In the genomic region with DNA sequence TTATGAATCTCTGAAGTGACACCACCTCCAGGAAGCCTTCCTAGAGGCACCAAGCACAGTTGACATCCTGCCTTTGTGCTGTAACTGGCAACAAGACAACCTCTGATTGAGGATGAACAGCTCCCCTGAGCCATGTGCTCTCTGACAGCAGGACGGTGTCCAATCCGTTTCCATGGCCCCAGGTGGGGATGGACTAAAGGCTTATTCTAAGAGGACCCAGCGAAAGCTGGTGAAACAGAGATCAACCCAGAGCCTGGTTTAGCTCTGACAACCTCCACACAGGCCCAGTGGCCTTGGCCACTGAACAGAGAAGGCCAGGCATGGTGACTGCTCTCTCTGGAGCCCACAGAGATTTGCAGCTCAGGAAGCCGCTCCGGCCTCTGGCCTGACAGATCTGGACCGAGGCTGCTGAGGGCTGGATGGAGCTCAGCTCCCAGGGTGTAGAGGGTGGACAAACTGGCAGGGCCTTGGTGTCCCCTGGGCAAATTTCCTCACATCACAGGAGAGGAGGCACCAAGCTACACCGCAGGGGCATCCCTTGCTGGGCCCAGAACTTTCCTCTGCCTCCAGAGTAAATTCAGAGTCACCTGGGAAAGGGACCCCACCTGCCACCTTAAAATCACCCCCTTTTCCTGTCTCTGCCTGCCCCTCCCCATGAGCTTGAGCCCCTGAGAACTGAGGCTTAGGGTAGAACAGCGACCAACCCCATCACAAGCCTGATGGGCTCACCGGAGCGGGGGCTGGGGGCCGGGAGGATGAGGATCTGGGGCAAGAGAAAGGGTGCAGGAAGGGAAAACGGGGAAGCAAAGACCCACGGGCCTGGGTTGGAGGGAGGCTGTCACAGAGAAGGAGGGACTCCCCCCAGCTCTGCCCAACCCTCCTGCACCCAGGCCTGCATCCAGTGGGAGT, we compare ENCODE assay signal across 19 cellular contexts. TPM values are rescaled to one million over a fixed set of nuclear protein-coding genes. Genes with fewer than 3 reads are reported as not detected.
A peak's percentile ranks its signal among the peaks of the same experiment; 100 is the strongest.
DNase-seq lines count a peak whose midpoint lies in the region; ATAC-seq and TF ChIP-seq lines count a peak whose summit lies in the region.
"Had no signal": no experiment of that assay in that cellular context is flagged by ENCODE, and none has a peak within 500 bp of the region (broad histone marks: within the 10 kb centered on the region; RNA-seq: fewer than 3 reads in every experiment).

No MANE protein-coding gene starts in this region.

- peaks cover 2% of the 10 kb centered on the region for H3K9me3 Mint-ChIP-seq in activated B cell treated with CpG ODN at 0.5 μM for 24 hours
- H3K9me3 Mint-ChIP-seq in natural killer cell, result no peaks in the 10 kb centered on the region

- H3K27me3 ChIP-seq in SK-N-SH (ENCODE audit: insufficient read depth) (no peaks in the 10 kb centered on the region), transverse colon (no peaks in the 10 kb centered on the region)

- no peak for TF ChIP-seq POLR2A in transverse colon (IDR thresholded peaks at IDR 0.05)

- H3F3A ChIP-seq in SK-N-SH (replicated peaks; ENCODE audit: insufficient read depth), result no peaks in the 10 kb centered on the region

- no peak for ATAC-seq in SK-N-SH treated with all-trans-retinoic acid at 6 μM for 48 hours
- ATAC-seq in activated B cell treated with CpG ODN at 0.5 μM for 24 hours (ENCODE audit: low read depth), result no peak
- ATAC-seq in left lobe of liver, result no peak
- ATAC-seq in natural killer cell, result no peak
- ATAC-seq: T-helper 17 cell had no signal

- no peaks in the 10 kb centered on the region for H3K36me3 Mint-ChIP-seq in activated B cell treated with CpG ODN at 0.5 μM for 24 hours (ENCODE audit: low read depth)
- no peaks in the 10 kb centered on the region for H3K36me3 Mint-ChIP-seq in natural killer cell
- H3K36me3 Mint-ChIP-seq: activated naive CD8-positive, alpha-beta T cell treated with anti-CD3 and anti-CD28 coated beads, Interleukin-2, amount 10 ng/mL, durations not matched to agents 7 days and 5 days; brain had no signal

- no peak overlapping the region for H3K27ac ChIP-seq in SK-N-SH (ENCODE audit: low read depth in 2 of 2, low read length in 1 of 2)
- no peak overlapping the region for H3K27ac ChIP-seq in transverse colon
- H3K27ac ChIP-seq: 22Rv1, SJCRH30 had no signal

- H3K27me3 Mint-ChIP-seq in activated B cell treated with CpG ODN at 0.5 μM for 24 hours (no peaks in the 10 kb centered on the region), natural killer cell (ENCODE audit: low read depth in 2 of 2) (peaks cover 3 to 31% of the 10 kb centered on the region in 2 donors)
- H3K27me3 Mint-ChIP-seq: activated naive CD8-positive, alpha-beta T cell treated with anti-CD3 and anti-CD28 coated beads, Interleukin-2, amount 10 ng/mL, durations not matched to agents 7 days and 5 days; T-helper 17 cell had no signal

- DNase-seq in SK-N-SH (peak; percentile 10), activated B cell treated with CpG ODN at 0.5 μM for 24 hours (peak; percentile 9), left lobe of liver (ENCODE audit: low spot score) (peak; percentile 35), transverse colon (peak; percentile 0), natural killer cell (no peak), NCI-H2081 treated with DMSO at 0.1 percent for 48 hours (lab: John Stamatoyannopoulos, UW) (no peak)
- DNase-seq in activated CD4-positive, alpha-beta T cell treated with anti-CD3 and anti-CD28 coated beads for 4 hours, result no peak
- DNase-seq: DND-41, GOT3, KBM-7, NCI-H1694, NCI-H748 treated with DMSO at 0.1 percent for 48 hours, nucleus accumbens, SJCRH30 had no signal

- WGBS in SK-N-SH (ENCODE audit: low lambda C conversion rate), result 45% methylated on average over 7 of the region's 13 CpGs
- 81% methylated on average over 13 of the region's 13 CpGs; no CpG with 5 or more reads in 1 of the 2 donors for WGBS in transverse colon (ENCODE audit: low coverage in 1 of 2), 2 donors

- H3K36me3 ChIP-seq in SK-N-SH (replicated peaks in 1 of 2; ENCODE audit: control insufficient read depth in 1 of 2, insufficient read depth in 2 of 2, low read length in 1 of 2) (no peaks in the 10 kb centered on the region), transverse colon (no peaks in the 10 kb centered on the region)
- H3K36me3 ChIP-seq: SJCRH30 had no signal

- POLR2A ChIA-PET in SK-N-SH (lab: Yijun Ruan, JAX), result no interaction called here
- POLR2A ChIA-PET in activated B cell treated with CpG ODN at 0.5 μM for 24 hours (lab: Charles Lee), result no interaction called here

- H3K4me1 Mint-ChIP-seq in activated B cell treated with CpG ODN at 0.5 μM for 24 hours, result no peaks in the 10 kb centered on the region
- no peaks in the 10 kb centered on the region for H3K4me1 Mint-ChIP-seq in natural killer cell
- H3K4me1 Mint-ChIP-seq: T-helper 17 cell had no signal

- H3K9ac ChIP-seq in SK-N-SH, result no peak overlapping the region

- TF ChIP-seq CTCF in SK-N-SH (IDR thresholded peaks at IDR 0.05), result no peak
- no peak for TF ChIP-seq CTCF in activated B cell treated with CpG ODN at 0.5 μM for 24 hours (IDR thresholded peaks at IDR 0.05)
- no peak for TF ChIP-seq CTCF in transverse colon (IDR thresholded peaks at IDR 0.05)
- no peak for TF ChIP-seq CTCF in natural killer cell (IDR thresholded peaks at IDR 0.05)

- H3K4me3 Mint-ChIP-seq in activated B cell treated with CpG ODN at 0.5 μM for 24 hours (no peak overlapping the region), natural killer cell (no peak overlapping the region)
- H3K4me3 Mint-ChIP-seq: activated naive CD8-positive, alpha-beta T cell treated with anti-CD3 and anti-CD28 coated beads, Interleukin-2, amount 10 ng/mL, durations not matched to agents 7 days and 5 days; brain; T-helper 17 cell had no signal

- no peaks in the 10 kb centered on the region for H3K79me2 ChIP-seq in SK-N-SH (ENCODE audit: insufficient read depth)

- no peaks in the 10 kb centered on the region for H3K9me3 ChIP-seq in SK-N-SH
- no peaks in the 10 kb centered on the region for H3K9me3 ChIP-seq in transverse colon

- peaks cover 0 to 2% of the 10 kb centered on the region in 2 experiments; a peak in 1 of 4 replicates for H3K4me1 ChIP-seq in SK-N-SH (ENCODE audit: control insufficient read depth in 1 of 2, insufficient read depth in 2 of 2, low read depth in 1 of 2, low read length in 1 of 2)
- H3K4me1 ChIP-seq in transverse colon, result no peaks in the 10 kb centered on the region
- H3K4me1 ChIP-seq: SJCRH30 had no signal

- H3K4me3 ChIP-seq in SK-N-SH (ENCODE audit: low read depth in 2 of 2, low read length in 1 of 2), result no peak overlapping the region
- H3K4me3 ChIP-seq in transverse colon, result no peak overlapping the region
- H3K4me3 ChIP-seq: SJCRH30 had no signal

- H3K4me2 ChIP-seq in SK-N-SH, result no peak overlapping the region

- CTCF ChIA-PET in SK-N-SH (lab: Yijun Ruan, JAX) (interaction anchor here (0.9 to 1.2 kb wide), 2 partner anchors 143 to 224 kb away, joined by 3 read pairs; no protein-coding TSS in a partner anchor), activated B cell treated with CpG ODN at 0.5 μM for 24 hours (lab: Charles Lee) (no interaction called here)

- H2AFZ ChIP-seq in SK-N-SH (ENCODE audit: low read depth), result no peak overlapping the region

- no peak for TF ChIP-seq EP300 in SK-N-SH (IDR thresholded peaks at IDR 0.05; ENCODE audit: borderline replicate concordance in 1 of 2, low read depth in 1 of 2, low read length in 1 of 2)
- TF ChIP-seq EP300 in transverse colon (IDR thresholded peaks at IDR 0.05; ENCODE audit: low read depth), result no peak

- H4K20me1 ChIP-seq in SK-N-SH (ENCODE audit: insufficient read depth), result no peaks in the 10 kb centered on the region

- no peaks in the 10 kb centered on the region for H3K9me2 ChIP-seq in SK-N-SH

- no peak for TF ChIP-seq RAD21 in SK-N-SH (IDR thresholded peaks at IDR 0.05; ENCODE audit: low read length)

- intact Hi-C loops in activated B cell treated with CpG ODN at 0.5 μM for 24 hours (cut with micrococcal nuclease) (no loop called here), transverse colon (cut with DNase I; ENCODE audit: low total_unique reads) (no loop called here), natural killer cell (cut with micrococcal nuclease) (no loop called here)

- in situ Hi-C loops in transverse colon (cut with MboI; ENCODE audit: low pct_ligation_motif_present in 1 of 4, low pct_unique_long_range_greater_than_20kb in 1 of 4, low sequenced_read_pairs in 3 of 4), result no loop called here

- H3K27ac Mint-ChIP-seq in activated B cell treated with CpG ODN at 0.5 μM for 24 hours (no peak overlapping the region), natural killer cell (no peak overlapping the region)
- H3K27ac Mint-ChIP-seq: activated naive CD8-positive, alpha-beta T cell treated with anti-CD3 and anti-CD28 coated beads, Interleukin-2, amount 10 ng/mL, durations not matched to agents 7 days and 5 days; T-helper 17 cell had no signal

TF ChIP-seq in SK-N-SH, 30 proteins besides CTCF, POLR2A, EP300 and RAD21 (continues in another document):
- TF ChIP-seq NRF1 (IDR thresholded peaks at IDR 0.05; ENCODE audit: low read depth, low read length), result no peak
- TF ChIP-seq RXRA (IDR thresholded peaks at IDR 0.05; ENCODE audit: borderline replicate concordance, low read depth), result no peak

TF ChIP-seq in SK-N-SH treated with all-trans-retinoic acid at 6 μM for 48 hours, 23 proteins besides CTCF, POLR2A, EP300 and RAD21 (continues in another document):
- no peak for TF ChIP-seq TCF4 (CRISPR knock-in tag; IDR thresholded peaks at IDR 0.05; ENCODE audit: borderline replicate concordance)
- TF ChIP-seq ARNTL (CRISPR knock-in tag; IDR thresholded peaks at IDR 0.05; ENCODE audit: borderline replicate concordance, low read depth), result no peak

RNA-seq across cellular contexts. Expression of gene HMX1, which starts 40.2 kb away (rescaled TPM):
- polyA plus RNA-seq in SK-N-SH (2012; rRNA removed), result 0.11 and 0.20 TPM in 2 replicates
- 0.12 and 0.24 TPM in 2 replicates for polyA plus RNA-seq in SK-N-SH (2012; cell fraction: cytosol; rRNA removed)
- polyA plus RNA-seq in SK-N-SH (2012; cell fraction: nucleus; rRNA removed), result 0.07 and 0.11 TPM in 2 replicates
- total RNA-seq in activated B cell treated with CpG ODN at 0.5 μM for 24 hours (not detected in 2 replicates), left lobe of liver (not detected), transverse colon (not detected), natural killer cell (not detected)
- total RNA-seq: activated naive CD8-positive, alpha-beta T cell treated with anti-CD3 and anti-CD28 coated beads, Interleukin-2, amount 10 ng/mL, durations not matched to agents 7 days and 5 days; SJCRH30; T-helper 17 cell had no signal

Comparison
In these comparisons a context has a peak if more than half of its experiments do, and no peak if none do; other contexts are left out.
1. DNase-seq: peak in SK-N-SH (single experiment), activated B cell treated with CpG ODN at 0.5 μM for 24 hours (single experiment), left lobe of liver (single experiment) and transverse colon (single experiment); none in natural killer cell (single experiment), activated CD4-positive, alpha-beta T cell treated with anti-CD3 and anti-CD28 coated beads for 4 hours (0 of 2) and NCI-H2081 treated with DMSO at 0.1 percent for 48 hours (single experiment).